ENCODE assay signal across 1 cellular context in the genomic region with DNA sequence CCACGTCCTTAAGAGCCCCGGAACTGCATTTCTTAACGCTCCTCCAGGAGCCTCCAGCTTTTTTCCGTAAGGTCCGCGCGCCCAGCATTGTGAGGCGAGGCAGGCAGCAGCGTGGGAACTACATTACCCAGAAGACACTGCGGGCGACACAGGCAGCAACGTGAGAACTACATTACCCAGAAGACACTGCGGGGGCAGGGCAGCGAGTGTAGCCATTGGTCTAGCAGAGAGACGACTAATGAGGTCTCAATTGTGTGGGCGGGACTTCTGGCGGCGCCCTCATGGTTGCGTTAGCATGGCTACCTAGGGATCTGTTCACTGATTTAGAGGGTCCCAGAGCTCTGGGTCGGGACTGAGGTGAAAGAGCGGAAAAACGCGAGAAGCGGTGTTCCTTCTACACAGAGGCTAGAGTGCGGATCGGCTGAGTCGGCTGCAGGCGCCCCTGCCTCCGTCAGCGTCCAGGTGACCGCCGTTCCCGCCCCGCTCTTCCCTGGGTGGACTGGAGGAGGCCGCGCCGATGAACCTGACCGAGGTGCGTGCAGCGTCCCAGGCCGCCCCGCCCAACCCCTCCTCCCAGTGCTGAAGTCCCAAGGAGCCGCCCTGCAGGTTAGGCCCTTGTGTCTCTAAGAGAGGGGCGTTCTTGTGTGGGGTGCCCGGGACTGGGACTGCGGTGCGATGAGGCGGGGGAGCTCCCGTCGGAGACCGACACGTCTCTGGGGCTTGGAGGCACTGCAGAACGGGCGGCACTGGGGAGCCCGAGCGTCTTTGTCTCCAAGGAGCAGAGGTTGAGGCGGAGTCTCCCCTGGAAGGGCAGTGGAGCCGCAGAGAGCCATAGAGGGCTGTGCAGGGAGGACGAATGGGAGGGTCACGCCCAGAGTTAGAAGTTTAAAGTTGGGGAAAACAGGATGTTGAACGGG.
TF ChIP-seq lines count a peak whose summit lies in the region.

Gene ZNF749, plus strand, starts transcription at position 264 of the 917 bp plus-strand sequence. Its CDS starts 254 bp downstream, at position 518.

TF ChIP-seq in HEK293, 187 proteins besides CTCF, POLR2A, EP300 and RAD21 (continued from another document):
- TF ChIP-seq, protein P1, sequence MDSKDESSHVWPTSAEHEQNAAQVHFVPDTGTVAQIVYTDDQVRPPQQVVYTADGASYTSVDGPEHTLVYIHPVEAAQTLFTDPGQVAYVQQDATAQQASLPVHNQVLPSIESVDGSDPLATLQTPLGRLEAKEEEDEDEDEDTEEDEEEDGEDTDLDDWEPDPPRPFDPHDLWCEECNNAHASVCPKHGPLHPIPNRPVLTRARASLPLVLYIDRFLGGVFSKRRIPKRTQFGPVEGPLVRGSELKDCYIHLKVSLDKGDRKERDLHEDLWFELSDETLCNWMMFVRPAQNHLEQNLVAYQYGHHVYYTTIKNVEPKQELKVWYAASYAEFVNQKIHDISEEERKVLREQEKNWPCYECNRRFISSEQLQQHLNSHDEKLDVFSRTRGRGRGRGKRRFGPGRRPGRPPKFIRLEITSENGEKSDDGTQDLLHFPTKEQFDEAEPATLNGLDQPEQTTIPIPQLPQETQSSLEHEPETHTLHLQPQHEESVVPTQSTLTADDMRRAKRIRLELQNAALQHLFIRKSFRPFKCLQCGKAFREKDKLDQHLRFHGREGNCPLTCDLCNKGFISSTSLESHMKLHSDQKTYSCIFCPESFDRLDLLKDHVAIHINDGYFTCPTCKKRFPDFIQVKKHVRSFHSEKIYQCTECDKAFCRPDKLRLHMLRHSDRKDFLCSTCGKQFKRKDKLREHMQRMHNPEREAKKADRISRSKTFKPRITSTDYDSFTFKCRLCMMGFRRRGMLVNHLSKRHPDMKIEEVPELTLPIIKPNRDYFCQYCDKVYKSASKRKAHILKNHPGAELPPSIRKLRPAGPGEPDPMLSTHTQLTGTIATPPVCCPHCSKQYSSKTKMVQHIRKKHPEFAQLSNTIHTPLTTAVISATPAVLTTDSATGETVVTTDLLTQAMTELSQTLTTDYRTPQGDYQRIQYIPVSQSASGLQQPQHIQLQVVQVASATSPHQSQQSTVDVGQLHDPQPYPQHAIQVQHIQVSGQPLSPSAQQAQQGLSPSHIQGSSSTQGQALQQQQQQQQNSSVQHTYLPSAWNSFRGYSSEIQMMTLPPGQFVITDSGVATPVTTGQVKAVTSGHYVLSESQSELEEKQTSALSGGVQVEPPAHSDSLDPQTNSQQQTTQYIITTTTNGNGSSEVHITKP (tag by site-specific recombination; IDR thresholded peaks at IDR 0.05): peak; percentile 63; the same call in 1 of the 2 replicates
- TF ChIP-seq, protein P2, sequence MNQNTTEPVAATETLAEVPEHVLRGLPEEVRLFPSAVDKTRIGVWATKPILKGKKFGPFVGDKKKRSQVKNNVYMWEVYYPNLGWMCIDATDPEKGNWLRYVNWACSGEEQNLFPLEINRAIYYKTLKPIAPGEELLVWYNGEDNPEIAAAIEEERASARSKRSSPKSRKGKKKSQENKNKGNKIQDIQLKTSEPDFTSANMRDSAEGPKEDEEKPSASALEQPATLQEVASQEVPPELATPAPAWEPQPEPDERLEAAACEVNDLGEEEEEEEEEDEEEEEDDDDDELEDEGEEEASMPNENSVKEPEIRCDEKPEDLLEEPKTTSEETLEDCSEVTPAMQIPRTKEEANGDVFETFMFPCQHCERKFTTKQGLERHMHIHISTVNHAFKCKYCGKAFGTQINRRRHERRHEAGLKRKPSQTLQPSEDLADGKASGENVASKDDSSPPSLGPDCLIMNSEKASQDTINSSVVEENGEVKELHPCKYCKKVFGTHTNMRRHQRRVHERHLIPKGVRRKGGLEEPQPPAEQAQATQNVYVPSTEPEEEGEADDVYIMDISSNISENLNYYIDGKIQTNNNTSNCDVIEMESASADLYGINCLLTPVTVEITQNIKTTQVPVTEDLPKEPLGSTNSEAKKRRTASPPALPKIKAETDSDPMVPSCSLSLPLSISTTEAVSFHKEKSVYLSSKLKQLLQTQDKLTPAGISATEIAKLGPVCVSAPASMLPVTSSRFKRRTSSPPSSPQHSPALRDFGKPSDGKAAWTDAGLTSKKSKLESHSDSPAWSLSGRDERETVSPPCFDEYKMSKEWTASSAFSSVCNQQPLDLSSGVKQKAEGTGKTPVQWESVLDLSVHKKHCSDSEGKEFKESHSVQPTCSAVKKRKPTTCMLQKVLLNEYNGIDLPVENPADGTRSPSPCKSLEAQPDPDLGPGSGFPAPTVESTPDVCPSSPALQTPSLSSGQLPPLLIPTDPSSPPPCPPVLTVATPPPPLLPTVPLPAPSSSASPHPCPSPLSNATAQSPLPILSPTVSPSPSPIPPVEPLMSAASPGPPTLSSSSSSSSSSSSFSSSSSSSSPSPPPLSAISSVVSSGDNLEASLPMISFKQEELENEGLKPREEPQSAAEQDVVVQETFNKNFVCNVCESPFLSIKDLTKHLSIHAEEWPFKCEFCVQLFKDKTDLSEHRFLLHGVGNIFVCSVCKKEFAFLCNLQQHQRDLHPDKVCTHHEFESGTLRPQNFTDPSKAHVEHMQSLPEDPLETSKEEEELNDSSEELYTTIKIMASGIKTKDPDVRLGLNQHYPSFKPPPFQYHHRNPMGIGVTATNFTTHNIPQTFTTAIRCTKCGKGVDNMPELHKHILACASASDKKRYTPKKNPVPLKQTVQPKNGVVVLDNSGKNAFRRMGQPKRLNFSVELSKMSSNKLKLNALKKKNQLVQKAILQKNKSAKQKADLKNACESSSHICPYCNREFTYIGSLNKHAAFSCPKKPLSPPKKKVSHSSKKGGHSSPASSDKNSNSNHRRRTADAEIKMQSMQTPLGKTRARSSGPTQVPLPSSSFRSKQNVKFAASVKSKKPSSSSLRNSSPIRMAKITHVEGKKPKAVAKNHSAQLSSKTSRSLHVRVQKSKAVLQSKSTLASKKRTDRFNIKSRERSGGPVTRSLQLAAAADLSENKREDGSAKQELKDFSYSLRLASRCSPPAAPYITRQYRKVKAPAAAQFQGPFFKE (tag by site-specific recombination; IDR thresholded peaks at IDR 0.05; ENCODE audit: borderline replicate concordance): no peak
- TF ChIP-seq, protein P3, sequence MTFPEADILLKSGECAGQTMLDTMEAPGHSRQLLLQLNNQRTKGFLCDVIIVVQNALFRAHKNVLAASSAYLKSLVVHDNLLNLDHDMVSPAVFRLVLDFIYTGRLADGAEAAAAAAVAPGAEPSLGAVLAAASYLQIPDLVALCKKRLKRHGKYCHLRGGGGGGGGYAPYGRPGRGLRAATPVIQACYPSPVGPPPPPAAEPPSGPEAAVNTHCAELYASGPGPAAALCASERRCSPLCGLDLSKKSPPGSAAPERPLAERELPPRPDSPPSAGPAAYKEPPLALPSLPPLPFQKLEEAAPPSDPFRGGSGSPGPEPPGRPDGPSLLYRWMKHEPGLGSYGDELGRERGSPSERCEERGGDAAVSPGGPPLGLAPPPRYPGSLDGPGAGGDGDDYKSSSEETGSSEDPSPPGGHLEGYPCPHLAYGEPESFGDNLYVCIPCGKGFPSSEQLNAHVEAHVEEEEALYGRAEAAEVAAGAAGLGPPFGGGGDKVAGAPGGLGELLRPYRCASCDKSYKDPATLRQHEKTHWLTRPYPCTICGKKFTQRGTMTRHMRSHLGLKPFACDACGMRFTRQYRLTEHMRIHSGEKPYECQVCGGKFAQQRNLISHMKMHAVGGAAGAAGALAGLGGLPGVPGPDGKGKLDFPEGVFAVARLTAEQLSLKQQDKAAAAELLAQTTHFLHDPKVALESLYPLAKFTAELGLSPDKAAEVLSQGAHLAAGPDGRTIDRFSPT (tag by site-specific recombination; IDR thresholded peaks at IDR 0.05): no peak
- no peak for TF ChIP-seq ZNF362 (tag by site-specific recombination; IDR thresholded peaks at IDR 0.05)
- TF ChIP-seq SCRT2 (tag by site-specific recombination; IDR thresholded peaks at IDR 0.05): no peak
- TF ChIP-seq ZNF560 (tag by site-specific recombination; IDR thresholded peaks at IDR 0.05; ENCODE audit: borderline replicate concordance): no peak
- no peak for TF ChIP-seq ZNF654 (tag by site-specific recombination; IDR thresholded peaks at IDR 0.05; ENCODE audit: low read depth)
- TF ChIP-seq FEZF1 (tag by site-specific recombination; IDR thresholded peaks at IDR 0.05): no peak
- no peak for TF ChIP-seq PRDM1 (tag by site-specific recombination; IDR thresholded peaks at IDR 0.05)
- no peak for TF ChIP-seq ZNF239 (tag by site-specific recombination; IDR thresholded peaks at IDR 0.05)
- peak; percentile 75 for TF ChIP-seq ZNF341 (tag by site-specific recombination; IDR thresholded peaks at IDR 0.05; ENCODE audit: low read depth)
- TF ChIP-seq ZFP69B (tag by site-specific recombination; IDR thresholded peaks at IDR 0.05): no peak
- TF ChIP-seq ZNF311 (tag by site-specific recombination; IDR thresholded peaks at IDR 0.05; ENCODE audit: borderline replicate concordance): no peak
TF ChIP-seq in HEK293: peak in this region for 42.
